31 cellular contexts compared by ENCODE assay signal in the genomic region with DNA sequence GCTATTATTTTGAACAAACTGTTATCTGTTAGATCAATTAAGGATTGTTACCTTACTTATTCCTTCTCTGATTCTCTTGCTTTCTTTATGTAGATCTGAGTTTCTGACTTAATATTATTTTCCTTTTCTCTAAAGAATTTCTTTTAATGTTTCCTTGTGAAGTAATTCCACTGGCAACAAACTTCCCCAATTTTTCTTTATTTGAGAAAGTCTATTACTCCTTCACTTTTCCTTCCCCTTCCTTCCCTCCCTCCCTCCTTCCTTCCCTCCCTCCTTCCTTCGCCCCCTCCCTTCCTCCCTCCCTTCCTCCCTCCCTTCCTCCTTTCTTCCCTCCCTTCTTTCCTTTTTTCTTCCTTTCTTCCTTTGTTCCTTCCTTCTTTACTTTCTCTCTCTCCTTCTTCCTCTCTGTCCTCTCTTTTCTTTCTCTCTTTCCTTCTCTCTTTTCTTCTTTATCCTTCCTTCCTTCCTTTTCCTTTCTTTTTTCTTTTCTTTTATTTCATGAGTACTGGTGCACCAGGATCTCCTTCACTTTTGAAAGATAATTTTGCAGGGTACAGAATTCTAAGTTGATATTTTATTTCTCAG.
"Had no signal": no experiment of that assay in that cellular context is flagged by ENCODE, and none has a peak within 500 bp of the region (broad histone marks: within the 10 kb centered on the region; RNA-seq: fewer than 3 reads in every experiment).

No MANE protein-coding gene starts in this region.

- H3K36me3 ChIP-seq: neural progenitor cell, ovary, spleen, suprapubic skin, transverse colon, upper lobe of right lung, uterus had no signal

- H3K9me3 ChIP-seq: ovary, suprapubic skin, testis, tibial artery, transverse colon, upper lobe of right lung, uterus had no signal

- H3K4me1 ChIP-seq: neural progenitor cell, parathyroid adenoma, psoas muscle, spleen, suprapubic skin, testis, tibial artery, transverse colon, upper lobe of right lung, uterus had no signal

- H3K27ac Mint-ChIP-seq: natural killer cell; nephron; neural progenitor cell; stimulated activated memory B cell treated with anti-CD40 and anti-IgM and Interleukin-4, amounts not matched to agents 10 μg/mL and 1 μg/mL and 100 μg/mL, for 72 hours; stimulated activated naive CD8-positive, alpha-beta T cell treated with anti-CD3 and anti-CD28 coated beads, Interleukin-15, amount 100 ng/mL, for 72 hours; type B pancreatic cell had no signal

- H3K27me3 Mint-ChIP-seq: progenitor cell of endocrine pancreas, type B pancreatic cell had no signal

- H3K36me3 Mint-ChIP-seq: natural killer cell; neural progenitor cell; stimulated activated memory B cell treated with anti-CD40 and anti-IgM and Interleukin-4, amounts not matched to agents 10 μg/mL and 1 μg/mL and 100 μg/mL, for 72 hours; type B pancreatic cell had no signal

- H3K27ac ChIP-seq: neural progenitor cell, ovary, parathyroid adenoma, psoas muscle, skin epidermis, spleen, suprapubic skin, testis, tibial artery, transverse colon, upper lobe of right lung, uterus had no signal

- ATAC-seq: natural killer cell; psoas muscle; right cardiac atrium; sciatic nerve; stimulated activated memory B cell treated with anti-CD40 and anti-IgM and Interleukin-4, amounts not matched to agents 10 μg/mL and 1 μg/mL and 100 μg/mL, for 72 hours; stimulated activated naive CD8-positive, alpha-beta T cell treated with anti-CD3 and anti-CD28 coated beads, Interleukin-15, amount 100 ng/mL, for 72 hours; stimulated activated naive CD8-positive, alpha-beta T cell treated with anti-CD3 and anti-CD28 coated beads, Interleukin-15, Interleukin-2, amounts not matched to agents 100 U/mL and 50 U/mL, for 24 hours; upper lobe of right lung had no signal

- H3K4me3 ChIP-seq: neural progenitor cell, ovary, psoas muscle, skin epidermis, smooth muscle cell, spleen, suprapubic skin, testis, tibial artery, transverse colon, upper lobe of right lung, uterus had no signal

- H3K9me3 Mint-ChIP-seq: natural killer cell; stimulated activated memory B cell treated with anti-CD40 and anti-IgM and Interleukin-4, amounts not matched to agents 10 μg/mL and 1 μg/mL and 100 μg/mL, for 72 hours had no signal

- DNase-seq: natural killer cell; occipital lobe; ovary; posterior cingulate gyrus; psoas muscle; right cardiac atrium; spleen; stimulated activated CD4-positive, alpha-beta T cell treated with anti-CD3 and anti-CD28 coated beads, Interleukin-12 subunit alpha, Interleukin-12 subunit beta, amount 100 ng/mL, for 4 hours; stimulated activated CD4-positive, alpha-beta T cell treated with anti-CD3 and anti-CD28 coated beads, Interleukin-1b, Interleukin-23, amount 100 ng/mL, for 48 hours; stimulated activated CD4-positive, alpha-beta T cell treated with anti-CD3 and anti-CD28 coated beads, Interleukin-4, amount 100 ng/mL, for 1 hour; stimulated activated CD4-positive, alpha-beta T cell treated with anti-CD3 and anti-CD28 coated beads, Interleukin-4, amount 100 ng/mL, for 4 hours; stimulated activated CD8-positive, alpha-beta memory T cell treated with anti-CD3 and anti-CD28 coated beads, Interleukin-4, amount 100 ng/mL, for 48 hours; stimulated activated naive CD4-positive, alpha-beta T cell; stimulated activated naive CD8-positive, alpha-beta T cell treated with anti-CD3 and anti-CD28 coated beads, Interleukin-15, amount 100 ng/mL, for 72 hours; stimulated activated naive CD8-positive, alpha-beta T cell treated with anti-CD3 and anti-CD28 coated beads, Interleukin-15, Interleukin-2, amounts not matched to agents 100 U/mL and 50 U/mL, for 24 hours; substantia nigra; testis; tibial artery; transverse colon; upper lobe of right lung; uterus had no signal

- H3K4me3 Mint-ChIP-seq: natural killer cell; nephron; neural progenitor cell; stimulated activated memory B cell treated with anti-CD40 and anti-IgM and Interleukin-4, amounts not matched to agents 10 μg/mL and 1 μg/mL and 100 μg/mL, for 72 hours; stimulated activated naive CD8-positive, alpha-beta T cell treated with anti-CD3 and anti-CD28 coated beads, Interleukin-15, amount 100 ng/mL, for 72 hours; type B pancreatic cell had no signal

- H3K4me1 Mint-ChIP-seq: natural killer cell; nephron; neural progenitor cell; stimulated activated memory B cell treated with anti-CD40 and anti-IgM and Interleukin-4, amounts not matched to agents 10 μg/mL and 1 μg/mL and 100 μg/mL, for 72 hours; stimulated activated naive CD8-positive, alpha-beta T cell treated with anti-CD3 and anti-CD28 coated beads, Interleukin-15, amount 100 ng/mL, for 72 hours had no signal

- H3K27me3 ChIP-seq: neural progenitor cell, ovary, spleen, suprapubic skin, testis, tibial artery, transverse colon, upper lobe of right lung, uterus had no signal
